8 cellular contexts compared by ENCODE assay signal in the genomic region with DNA sequence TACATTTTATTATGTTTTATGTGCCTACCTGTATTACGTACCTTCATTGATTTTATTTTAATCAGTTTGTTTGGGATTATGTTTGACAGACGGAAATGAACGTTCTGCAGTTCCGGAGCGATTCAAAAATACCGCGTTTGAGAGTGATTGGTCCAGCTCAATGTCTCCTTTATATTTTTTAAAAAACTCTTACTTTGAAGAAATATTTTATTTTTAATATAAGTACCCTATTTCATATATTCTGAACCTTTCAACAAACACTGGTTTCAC.
DNase-seq lines count a peak whose midpoint lies in the region; ATAC-seq and TF ChIP-seq lines count a peak whose summit lies in the region.

No MANE protein-coding gene starts in this region.

- no peaks in the 10 kb centered on the region for H3K9me3 Mint-ChIP-seq in CD8-positive, alpha-beta memory T cell
- no peaks in the 10 kb centered on the region for H3K9me3 Mint-ChIP-seq in activated naive CD8-positive, alpha-beta T cell (ENCODE audit: low read depth)

- no CpG with 5 or more reads among the region's 7 CpGs for WGBS in iPS DF 6.9 (ENCODE audit: insufficient coverage, insufficient read length)
- 0 to 1% (median 0%) methylated on average over 7 of the region's 7 CpGs for WGBS in spleen, 5 donors

- H3K27ac Mint-ChIP-seq in CD8-positive, alpha-beta memory T cell, result peak overlapping the region; percentile 7 to 96 (median 93)
- H3K27ac Mint-ChIP-seq in activated naive CD8-positive, alpha-beta T cell, result peak overlapping the region; percentile 89

- TF ChIP-seq CTCF in spleen (IDR thresholded peaks at IDR 0.05 in 8 of 11, conservative IDR thresholded peaks at IDR 0.05 in 3 of 11), result no peak

- no peak for TF ChIP-seq POLR2A in spleen (IDR thresholded peaks at IDR 0.05)

- peaks cover 0 to 18% (median 3%) of the 10 kb centered on the region in 3 donors for H3K36me3 Mint-ChIP-seq in CD8-positive, alpha-beta memory T cell
- H3K36me3 Mint-ChIP-seq in activated naive CD8-positive, alpha-beta T cell, result no peaks in the 10 kb centered on the region

- peak; percentile 6 for ATAC-seq in HG03378 (IDR thresholded peaks at IDR 0.05; ENCODE audit: unreplicated experiment)

- H3K27ac ChIP-seq in CD8-positive, alpha-beta memory T cell (ENCODE audit: low read depth, low read length), result peak overlapping the region; percentile 74
- H3K27ac ChIP-seq in iPS DF 6.9 (ENCODE audit: low read length) (no peak overlapping the region), spleen (peak overlapping the region; percentile 61 to 96 (median 92))

- intact Hi-C loops in spleen (cut with DNase I; ENCODE audit: low total_unique reads), result no loop called here

- peak overlapping the region; percentile 94 for H3K4me3 ChIP-seq in CD8-positive, alpha-beta memory T cell (ENCODE audit: low read length)
- peak overlapping the region; percentile 91; the same call in 1 of the 2 replicates for H3K4me3 ChIP-seq in iPS DF 6.9 (ENCODE audit: low read length)
- H3K4me3 ChIP-seq in spleen, result peak overlapping the region; percentile 47 to 86 (median 53)

- CTCF ChIA-PET in CD8-positive, alpha-beta memory T cell (lab: Charles Lee), result interaction anchor here (0.6 to 3.9 kb wide), 25 partner anchors 9 to 1642 kb away, joined by 3 to 62 read pairs (median 7); a partner anchor contains a TSS

- H3K9me3 ChIP-seq in CD8-positive, alpha-beta memory T cell (ENCODE audit: low read length), result no peaks in the 10 kb centered on the region
- H3K9me3 ChIP-seq in iPS DF 6.9 (ENCODE audit: control insufficient read depth, insufficient read depth, low read length) (no peaks in the 10 kb centered on the region), spleen (no peaks in the 10 kb centered on the region)

- DNase-seq in CD8-positive, alpha-beta memory T cell, result peak in 4 of 5 donors; percentile 34 to 66 (median 57)
- DNase-seq in iPS DF 6.9 (ENCODE audit: low read depth, low spot score) (no peak), spleen (no peak), 8988T (no peak), RKO (ENCODE audit: low spot score) (no peak), glomerular visceral epithelial cell (ENCODE audit: extremely low spot score) (no peak)

- POLR2A ChIA-PET in CD8-positive, alpha-beta memory T cell (lab: Charles Lee), result interaction anchor here (0.6 to 3.7 kb wide), 22 partner anchors 10 to 1580 kb away, joined by 3 to 104 read pairs (median 7); a partner anchor contains a TSS

- H3K27me3 ChIP-seq in CD8-positive, alpha-beta memory T cell (ENCODE audit: insufficient read depth, low read length, poor library complexity, severe bottlenecking), result no peaks in the 10 kb centered on the region
- no peaks in the 10 kb centered on the region for H3K27me3 ChIP-seq in iPS DF 6.9 (ENCODE audit: control insufficient read depth, insufficient read depth, low read length)
- peaks cover 0 to 7% (median 0%) of the 10 kb centered on the region in 7 donors for H3K27me3 ChIP-seq in spleen (replicated peaks in 1 of 7)

- peaks cover 36 to 59% (median 48%) of the 10 kb centered on the region in 3 donors for H3K4me1 Mint-ChIP-seq in CD8-positive, alpha-beta memory T cell
- peaks cover 33% of the 10 kb centered on the region for H3K4me1 Mint-ChIP-seq in activated naive CD8-positive, alpha-beta T cell (ENCODE audit: low read depth)

- no peaks in the 10 kb centered on the region for H3K36me3 ChIP-seq in CD8-positive, alpha-beta memory T cell (ENCODE audit: insufficient read depth, low read length)
- H3K36me3 ChIP-seq in iPS DF 6.9 (ENCODE audit: control insufficient read depth, insufficient read depth, low read length) (no peaks in the 10 kb centered on the region), spleen (no peaks in the 10 kb centered on the region)

- peak overlapping the region; percentile 95 to 99 (median 97) for H3K4me3 Mint-ChIP-seq in CD8-positive, alpha-beta memory T cell
- peak overlapping the region; percentile 94 for H3K4me3 Mint-ChIP-seq in activated naive CD8-positive, alpha-beta T cell

- no peaks in the 10 kb centered on the region for H3K27me3 Mint-ChIP-seq in CD8-positive, alpha-beta memory T cell
- no peaks in the 10 kb centered on the region for H3K27me3 Mint-ChIP-seq in activated naive CD8-positive, alpha-beta T cell

- H3K4me1 ChIP-seq in CD8-positive, alpha-beta memory T cell (ENCODE audit: insufficient read depth, low read length), result peaks cover 10% of the 10 kb centered on the region
- H3K4me1 ChIP-seq in iPS DF 6.9 (ENCODE audit: control insufficient read depth, insufficient read depth, low read length) (no peaks in the 10 kb centered on the region; the same call in 1 of the 2 replicates), spleen (peaks cover 0 to 57% (median 32%) of the 10 kb centered on the region in 6 donors)

Comparison
In these comparisons a context has a peak if more than half of its experiments do, and no peak if none do; other contexts are left out.
1. DNase-seq: peak in CD8-positive, alpha-beta memory T cell (4 of 5); none in iPS DF 6.9 (single experiment), spleen (single experiment), 8988T (single experiment), RKO (single experiment) and glomerular visceral epithelial cell (single experiment).
2. Peak in every context shown above with its lines, with median percentiles within 50 percentile points of each other: H3K4me3 ChIP-seq.